ENCODE assay signal across 1 cellular context in the genomic region with DNA sequence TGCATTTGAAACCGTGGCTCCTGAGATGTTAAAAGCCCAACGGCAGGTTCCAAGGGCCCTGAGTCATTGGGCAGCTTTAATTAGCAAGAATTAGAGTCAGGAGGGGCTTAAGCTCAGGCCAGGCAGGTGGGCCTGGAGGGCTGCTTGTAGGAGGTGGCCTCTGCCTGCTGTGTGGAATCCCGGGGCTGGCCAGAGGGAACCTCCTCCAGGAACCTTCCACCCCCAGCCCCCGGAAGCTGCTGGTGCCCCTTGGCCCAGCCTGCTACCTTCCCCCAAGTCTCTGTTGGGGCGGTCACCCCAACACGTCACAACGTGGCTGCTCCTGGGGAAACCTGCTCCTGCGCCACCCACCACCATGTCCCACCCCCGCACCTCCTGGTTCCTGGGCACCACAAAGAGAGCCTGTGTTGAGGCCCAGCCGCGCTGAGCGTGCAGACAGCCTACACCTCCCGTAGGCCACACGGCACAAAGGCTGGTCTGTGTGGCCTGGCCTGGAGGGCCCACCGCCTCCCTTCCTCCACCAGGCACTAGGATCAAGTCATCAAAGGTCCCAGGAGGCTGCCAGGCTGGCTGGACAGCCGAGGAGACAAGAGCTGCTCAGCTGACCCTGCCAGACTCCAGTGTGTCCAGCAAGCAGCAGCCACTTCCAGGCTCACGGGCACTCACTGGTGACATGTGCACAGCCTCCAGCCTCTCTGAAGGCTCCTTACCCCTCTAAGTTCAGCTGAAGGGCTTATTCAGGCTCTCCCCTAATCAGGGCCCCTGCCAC.
TF ChIP-seq lines count a peak whose summit lies in the region.

No MANE protein-coding gene starts in this region.

TF ChIP-seq in HepG2, 621 proteins besides CTCF, POLR2A, EP300 and RAD21 (continued from another document and continues in another):
- TF ChIP-seq, protein P1, sequence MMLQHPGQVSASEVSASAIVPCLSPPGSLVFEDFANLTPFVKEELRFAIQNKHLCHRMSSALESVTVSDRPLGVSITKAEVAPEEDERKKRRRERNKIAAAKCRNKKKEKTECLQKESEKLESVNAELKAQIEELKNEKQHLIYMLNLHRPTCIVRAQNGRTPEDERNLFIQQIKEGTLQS (CRISPR knock-in tag; IDR thresholded peaks at IDR 0.05): 0 out of 2 replicates have a peak, but pooled peaks have one; percentile 10
- no peak for TF ChIP-seq IKZF4 (CRISPR knock-in tag; IDR thresholded peaks at IDR 0.05; ENCODE audit: borderline replicate concordance, low read depth, not compliant biosample characterization)
- TF ChIP-seq, protein P2, sequence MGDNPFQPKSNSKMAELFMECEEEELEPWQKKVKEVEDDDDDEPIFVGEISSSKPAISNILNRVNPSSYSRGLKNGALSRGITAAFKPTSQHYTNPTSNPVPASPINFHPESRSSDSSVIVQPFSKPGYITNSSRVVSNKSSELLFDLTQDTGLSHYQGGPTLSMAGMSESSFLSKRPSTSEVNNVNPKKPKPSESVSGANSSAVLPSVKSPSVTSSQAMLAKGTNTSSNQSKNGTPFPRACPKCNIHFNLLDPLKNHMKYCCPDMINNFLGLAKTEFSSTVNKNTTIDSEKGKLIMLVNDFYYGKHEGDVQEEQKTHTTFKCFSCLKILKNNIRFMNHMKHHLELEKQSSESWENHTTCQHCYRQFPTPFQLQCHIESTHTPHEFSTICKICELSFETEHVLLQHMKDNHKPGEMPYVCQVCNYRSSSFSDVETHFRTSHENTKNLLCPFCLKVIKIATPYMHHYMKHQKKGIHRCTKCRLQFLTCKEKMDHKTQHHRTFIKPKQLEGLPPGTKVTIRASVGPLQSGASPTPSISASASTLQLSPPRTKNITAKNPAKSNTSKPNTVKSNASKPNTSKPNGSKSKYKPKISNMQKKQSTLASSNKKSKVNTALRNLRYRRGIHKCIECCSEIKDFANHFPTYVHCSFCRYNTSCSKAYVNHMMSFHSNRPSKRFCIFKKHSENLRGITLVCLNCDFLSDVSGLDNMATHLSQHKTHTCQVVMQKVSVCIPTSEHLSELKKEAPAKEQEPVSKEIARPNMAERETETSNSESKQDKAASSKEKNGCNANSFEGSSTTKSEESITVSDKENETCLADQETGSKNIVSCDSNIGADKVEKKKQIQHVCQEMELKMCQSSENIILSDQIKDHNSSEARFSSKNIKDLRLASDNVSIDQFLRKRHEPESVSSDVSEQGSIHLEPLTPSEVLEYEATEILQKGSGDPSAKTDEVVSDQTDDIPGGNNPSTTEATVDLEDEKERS (CRISPR knock-in tag; IDR thresholded peaks at IDR 0.05): peak; percentile 74; the same call in 1 of the 2 replicates
- no peak for TF ChIP-seq MBNL3 (CRISPR knock-in tag; conservative IDR thresholded peaks at IDR 0.05)
- no peak for TF ChIP-seq GPN1 (CRISPR knock-in tag; IDR thresholded peaks at IDR 0.05; ENCODE audit: borderline replicate concordance)
- TF ChIP-seq, protein P3, sequence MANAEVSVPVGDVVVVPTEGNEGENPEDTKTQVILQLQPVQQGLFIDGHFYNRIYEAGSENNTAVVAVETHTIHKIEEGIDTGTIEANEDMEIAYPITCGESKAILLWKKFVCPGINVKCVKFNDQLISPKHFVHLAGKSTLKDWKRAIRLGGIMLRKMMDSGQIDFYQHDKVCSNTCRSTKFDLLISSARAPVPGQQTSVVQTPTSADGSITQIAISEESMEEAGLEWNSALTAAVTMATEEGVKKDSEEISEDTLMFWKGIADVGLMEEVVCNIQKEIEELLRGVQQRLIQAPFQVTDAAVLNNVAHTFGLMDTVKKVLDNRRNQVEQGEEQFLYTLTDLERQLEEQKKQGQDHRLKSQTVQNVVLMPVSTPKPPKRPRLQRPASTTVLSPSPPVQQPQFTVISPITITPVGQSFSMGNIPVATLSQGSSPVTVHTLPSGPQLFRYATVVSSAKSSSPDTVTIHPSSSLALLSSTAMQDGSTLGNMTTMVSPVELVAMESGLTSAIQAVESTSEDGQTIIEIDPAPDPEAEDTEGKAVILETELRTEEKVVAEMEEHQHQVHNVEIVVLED (CRISPR knock-in tag; IDR thresholded peaks at IDR 0.05; ENCODE audit: borderline replicate concordance): peak; percentile 51; the same call in 1 of the 2 replicates
- no peak for TF ChIP-seq SCMH1 (CRISPR knock-in tag; IDR thresholded peaks at IDR 0.05; ENCODE audit: borderline replicate concordance)
- TF ChIP-seq ZNF44 (CRISPR knock-in tag; IDR thresholded peaks at IDR 0.05): peak; percentile 56; the same call in 1 of the 2 replicates
- TF ChIP-seq ZNF776 (CRISPR knock-in tag; IDR thresholded peaks at IDR 0.05): peak; percentile 70; the same call in 1 of the 2 replicates
- TF ChIP-seq, protein P4, sequence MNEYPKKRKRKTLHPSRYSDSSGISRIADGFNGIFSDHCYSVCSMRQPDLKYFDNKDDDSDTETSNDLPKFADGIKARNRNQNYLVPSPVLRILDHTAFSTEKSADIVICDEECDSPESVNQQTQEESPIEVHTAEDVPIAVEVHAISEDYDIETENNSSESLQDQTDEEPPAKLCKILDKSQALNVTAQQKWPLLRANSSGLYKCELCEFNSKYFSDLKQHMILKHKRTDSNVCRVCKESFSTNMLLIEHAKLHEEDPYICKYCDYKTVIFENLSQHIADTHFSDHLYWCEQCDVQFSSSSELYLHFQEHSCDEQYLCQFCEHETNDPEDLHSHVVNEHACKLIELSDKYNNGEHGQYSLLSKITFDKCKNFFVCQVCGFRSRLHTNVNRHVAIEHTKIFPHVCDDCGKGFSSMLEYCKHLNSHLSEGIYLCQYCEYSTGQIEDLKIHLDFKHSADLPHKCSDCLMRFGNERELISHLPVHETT (CRISPR knock-in tag; conservative IDR thresholded peaks at IDR 0.05): 0 out of 2 replicates have a peak, but pooled peaks have one; percentile 28
- peak; percentile 30; the same call in 1 of the 2 replicates for TF ChIP-seq POLR2AphosphoS5 (IDR thresholded peaks at IDR 0.05; ENCODE audit: low read depth, low read length)
- TF ChIP-seq GATAD1 (CRISPR knock-in tag; IDR thresholded peaks at IDR 0.05): peak; percentile 41; the same call in 1 of the 2 replicates
- peak; percentile 84 for TF ChIP-seq ZBTB7A (CRISPR knock-in tag; IDR thresholded peaks at IDR 0.05)
- TF ChIP-seq, protein P5, sequence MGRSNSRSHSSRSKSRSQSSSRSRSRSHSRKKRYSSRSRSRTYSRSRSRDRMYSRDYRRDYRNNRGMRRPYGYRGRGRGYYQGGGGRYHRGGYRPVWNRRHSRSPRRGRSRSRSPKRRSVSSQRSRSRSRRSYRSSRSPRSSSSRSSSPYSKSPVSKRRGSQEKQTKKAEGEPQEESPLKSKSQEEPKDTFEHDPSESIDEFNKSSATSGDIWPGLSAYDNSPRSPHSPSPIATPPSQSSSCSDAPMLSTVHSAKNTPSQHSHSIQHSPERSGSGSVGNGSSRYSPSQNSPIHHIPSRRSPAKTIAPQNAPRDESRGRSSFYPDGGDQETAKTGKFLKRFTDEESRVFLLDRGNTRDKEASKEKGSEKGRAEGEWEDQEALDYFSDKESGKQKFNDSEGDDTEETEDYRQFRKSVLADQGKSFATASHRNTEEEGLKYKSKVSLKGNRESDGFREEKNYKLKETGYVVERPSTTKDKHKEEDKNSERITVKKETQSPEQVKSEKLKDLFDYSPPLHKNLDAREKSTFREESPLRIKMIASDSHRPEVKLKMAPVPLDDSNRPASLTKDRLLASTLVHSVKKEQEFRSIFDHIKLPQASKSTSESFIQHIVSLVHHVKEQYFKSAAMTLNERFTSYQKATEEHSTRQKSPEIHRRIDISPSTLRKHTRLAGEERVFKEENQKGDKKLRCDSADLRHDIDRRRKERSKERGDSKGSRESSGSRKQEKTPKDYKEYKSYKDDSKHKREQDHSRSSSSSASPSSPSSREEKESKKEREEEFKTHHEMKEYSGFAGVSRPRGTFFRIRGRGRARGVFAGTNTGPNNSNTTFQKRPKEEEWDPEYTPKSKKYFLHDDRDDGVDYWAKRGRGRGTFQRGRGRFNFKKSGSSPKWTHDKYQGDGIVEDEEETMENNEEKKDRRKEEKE (IDR thresholded peaks at IDR 0.05): no peak
- TF ChIP-seq ZNF430 (CRISPR knock-in tag; IDR thresholded peaks at IDR 0.05): no peak
- peak; percentile 84; the same call in 1 of the 2 replicates for TF ChIP-seq SOX5 (CRISPR knock-in tag; IDR thresholded peaks at IDR 0.05; ENCODE audit: borderline replicate concordance)
- TF ChIP-seq PITX1 (CRISPR knock-in tag; IDR thresholded peaks at IDR 0.05): no peak
- TF ChIP-seq, protein P6, sequence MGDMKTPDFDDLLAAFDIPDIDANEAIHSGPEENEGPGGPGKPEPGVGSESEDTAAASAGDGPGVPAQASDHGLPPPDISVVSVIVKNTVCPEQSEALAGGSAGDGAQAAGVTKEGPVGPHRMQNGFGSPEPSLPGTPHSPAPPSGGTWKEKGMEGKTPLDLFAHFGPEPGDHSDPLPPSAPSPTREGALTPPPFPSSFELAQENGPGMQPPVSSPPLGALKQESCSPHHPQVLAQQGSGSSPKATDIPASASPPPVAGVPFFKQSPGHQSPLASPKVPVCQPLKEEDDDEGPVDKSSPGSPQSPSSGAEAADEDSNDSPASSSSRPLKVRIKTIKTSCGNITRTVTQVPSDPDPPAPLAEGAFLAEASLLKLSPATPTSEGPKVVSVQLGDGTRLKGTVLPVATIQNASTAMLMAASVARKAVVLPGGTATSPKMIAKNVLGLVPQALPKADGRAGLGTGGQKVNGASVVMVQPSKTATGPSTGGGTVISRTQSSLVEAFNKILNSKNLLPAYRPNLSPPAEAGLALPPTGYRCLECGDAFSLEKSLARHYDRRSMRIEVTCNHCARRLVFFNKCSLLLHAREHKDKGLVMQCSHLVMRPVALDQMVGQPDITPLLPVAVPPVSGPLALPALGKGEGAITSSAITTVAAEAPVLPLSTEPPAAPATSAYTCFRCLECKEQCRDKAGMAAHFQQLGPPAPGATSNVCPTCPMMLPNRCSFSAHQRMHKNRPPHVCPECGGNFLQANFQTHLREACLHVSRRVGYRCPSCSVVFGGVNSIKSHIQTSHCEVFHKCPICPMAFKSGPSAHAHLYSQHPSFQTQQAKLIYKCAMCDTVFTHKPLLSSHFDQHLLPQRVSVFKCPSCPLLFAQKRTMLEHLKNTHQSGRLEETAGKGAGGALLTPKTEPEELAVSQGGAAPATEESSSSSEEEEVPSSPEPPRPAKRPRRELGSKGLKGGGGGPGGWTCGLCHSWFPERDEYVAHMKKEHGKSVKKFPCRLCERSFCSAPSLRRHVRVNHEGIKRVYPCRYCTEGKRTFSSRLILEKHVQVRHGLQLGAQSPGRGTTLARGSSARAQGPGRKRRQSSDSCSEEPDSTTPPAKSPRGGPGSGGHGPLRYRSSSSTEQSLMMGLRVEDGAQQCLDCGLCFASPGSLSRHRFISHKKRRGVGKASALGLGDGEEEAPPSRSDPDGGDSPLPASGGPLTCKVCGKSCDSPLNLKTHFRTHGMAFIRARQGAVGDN (CRISPR knock-in tag; IDR thresholded peaks at IDR 0.05): peak; percentile 100
- TF ChIP-seq ZNF460 (CRISPR knock-in tag; IDR thresholded peaks at IDR 0.05; ENCODE audit: borderline replicate concordance): no peak
- peak; percentile 47; the same call in 1 of the 2 replicates for TF ChIP-seq TBX3 (IDR thresholded peaks at IDR 0.05; ENCODE audit: borderline replicate concordance)
- TF ChIP-seq MED8 (CRISPR knock-in tag; IDR thresholded peaks at IDR 0.05; ENCODE audit: insufficient replicate concordance): peak; percentile 92
- TF ChIP-seq, protein P7, sequence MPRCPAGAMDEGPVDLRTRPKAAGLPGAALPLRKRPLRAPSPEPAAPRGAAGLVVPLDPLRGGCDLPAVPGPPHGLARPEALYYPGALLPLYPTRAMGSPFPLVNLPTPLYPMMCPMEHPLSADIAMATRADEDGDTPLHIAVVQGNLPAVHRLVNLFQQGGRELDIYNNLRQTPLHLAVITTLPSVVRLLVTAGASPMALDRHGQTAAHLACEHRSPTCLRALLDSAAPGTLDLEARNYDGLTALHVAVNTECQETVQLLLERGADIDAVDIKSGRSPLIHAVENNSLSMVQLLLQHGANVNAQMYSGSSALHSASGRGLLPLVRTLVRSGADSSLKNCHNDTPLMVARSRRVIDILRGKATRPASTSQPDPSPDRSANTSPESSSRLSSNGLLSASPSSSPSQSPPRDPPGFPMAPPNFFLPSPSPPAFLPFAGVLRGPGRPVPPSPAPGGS (CRISPR knock-in tag; IDR thresholded peaks at IDR 0.05): peak; percentile 84; the same call in 1 of the 2 replicates
- TF ChIP-seq, protein P8, sequence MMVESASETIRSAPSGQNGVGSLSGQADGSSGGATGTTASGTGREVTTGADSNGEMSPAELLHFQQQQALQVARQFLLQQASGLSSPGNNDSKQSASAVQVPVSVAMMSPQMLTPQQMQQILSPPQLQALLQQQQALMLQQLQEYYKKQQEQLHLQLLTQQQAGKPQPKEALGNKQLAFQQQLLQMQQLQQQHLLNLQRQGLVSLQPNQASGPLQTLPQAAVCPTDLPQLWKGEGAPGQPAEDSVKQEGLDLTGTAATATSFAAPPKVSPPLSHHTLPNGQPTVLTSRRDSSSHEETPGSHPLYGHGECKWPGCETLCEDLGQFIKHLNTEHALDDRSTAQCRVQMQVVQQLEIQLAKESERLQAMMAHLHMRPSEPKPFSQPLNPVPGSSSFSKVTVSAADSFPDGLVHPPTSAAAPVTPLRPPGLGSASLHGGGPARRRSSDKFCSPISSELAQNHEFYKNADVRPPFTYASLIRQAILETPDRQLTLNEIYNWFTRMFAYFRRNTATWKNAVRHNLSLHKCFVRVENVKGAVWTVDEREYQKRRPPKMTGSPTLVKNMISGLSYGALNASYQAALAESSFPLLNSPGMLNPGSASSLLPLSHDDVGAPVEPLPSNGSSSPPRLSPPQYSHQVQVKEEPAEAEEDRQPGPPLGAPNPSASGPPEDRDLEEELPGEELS (CRISPR knock-in tag; IDR thresholded peaks at IDR 0.05): peak; percentile 40; the same call in 1 of the 2 replicates
- peak; percentile 66; the same call in 1 of the 2 replicates for TF ChIP-seq POGZ (CRISPR knock-in tag; IDR thresholded peaks at IDR 0.05)
- TF ChIP-seq NCOR1 (IDR thresholded peaks at IDR 0.05; ENCODE audit: borderline replicate concordance, low read length): peak; percentile 71; the same call in 1 of the 2 replicates
- TF ChIP-seq, protein P9, sequence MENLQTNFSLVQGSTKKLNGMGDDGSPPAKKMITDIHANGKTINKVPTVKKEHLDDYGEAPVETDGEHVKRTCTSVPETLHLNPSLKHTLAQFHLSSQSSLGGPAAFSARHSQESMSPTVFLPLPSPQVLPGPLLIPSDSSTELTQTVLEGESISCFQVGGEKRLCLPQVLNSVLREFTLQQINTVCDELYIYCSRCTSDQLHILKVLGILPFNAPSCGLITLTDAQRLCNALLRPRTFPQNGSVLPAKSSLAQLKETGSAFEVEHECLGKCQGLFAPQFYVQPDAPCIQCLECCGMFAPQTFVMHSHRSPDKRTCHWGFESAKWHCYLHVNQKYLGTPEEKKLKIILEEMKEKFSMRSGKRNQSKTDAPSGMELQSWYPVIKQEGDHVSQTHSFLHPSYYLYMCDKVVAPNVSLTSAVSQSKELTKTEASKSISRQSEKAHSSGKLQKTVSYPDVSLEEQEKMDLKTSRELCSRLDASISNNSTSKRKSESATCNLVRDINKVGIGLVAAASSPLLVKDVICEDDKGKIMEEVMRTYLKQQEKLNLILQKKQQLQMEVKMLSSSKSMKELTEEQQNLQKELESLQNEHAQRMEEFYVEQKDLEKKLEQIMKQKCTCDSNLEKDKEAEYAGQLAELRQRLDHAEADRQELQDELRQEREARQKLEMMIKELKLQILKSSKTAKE (CRISPR knock-in tag; IDR thresholded peaks at IDR 0.05; ENCODE audit: borderline replicate concordance): peak; percentile 77
- TF ChIP-seq NAIF1 (CRISPR knock-in tag; IDR thresholded peaks at IDR 0.05; ENCODE audit: borderline replicate concordance): no peak
- TF ChIP-seq ZNF644 (CRISPR knock-in tag; IDR thresholded peaks at IDR 0.05; ENCODE audit: low read depth): peak; percentile 91
- TF ChIP-seq ZSCAN21 (CRISPR knock-in tag; IDR thresholded peaks at IDR 0.05; ENCODE audit: borderline replicate concordance): peak; percentile 95
- TF ChIP-seq TBL1XR1 (IDR thresholded peaks at IDR 0.05; ENCODE audit: borderline replicate concordance, low read length, partially characterized antibody): peak; percentile 37
- no peak for TF ChIP-seq SOX6 (IDR thresholded peaks at IDR 0.05)
- TF ChIP-seq SOX6 (CRISPR knock-in tag; IDR thresholded peaks at IDR 0.05): peak; percentile 78
